18 cellular contexts compared by ENCODE assay signal in genomic region chr6:57207872-57208271, GRCh38.
"Had no signal": no experiment of that assay in that cellular context is flagged by ENCODE, and none has a peak within 500 bp of the region (broad histone marks: within the 10 kb centered on the region; RNA-seq: fewer than 3 reads in every experiment).

No MANE protein-coding gene starts in this region.

- H3K27ac Mint-ChIP-seq: naive thymus-derived CD4-positive, alpha-beta T cell; stimulated activated naive B cell treated with anti-CD40 and anti-IgM and Interleukin-4, amounts not matched to agents 10 μg/mL and 1 μg/mL and 100 μg/mL, for 72 hours had no signal

- H3K4me1 Mint-ChIP-seq: central memory CD8-positive, alpha-beta T cell had no signal

- ATAC-seq: esophagus mucosa; mucosa of descending colon; naive thymus-derived CD4-positive, alpha-beta T cell; stimulated activated naive B cell treated with anti-CD40 and anti-IgM and Interleukin-4, amounts not matched to agents 10 μg/mL and 1 μg/mL and 100 μg/mL, for 72 hours had no signal

- H3K4me1 ChIP-seq: adrenal gland, left ventricle myocardium inferior had no signal

- H3K27me3 ChIP-seq: adrenal gland, ovary, tibial nerve, uterus had no signal

- FAIRE-seq: kidney had no signal

- H3K9me3 Mint-ChIP-seq: central memory CD8-positive, alpha-beta T cell; naive thymus-derived CD4-positive, alpha-beta T cell; stimulated activated naive B cell treated with anti-CD40 and anti-IgM and Interleukin-4, amounts not matched to agents 10 μg/mL and 1 μg/mL and 100 μg/mL, for 72 hours had no signal

- H3K4me3 ChIP-seq: adrenal gland, coronary artery, left ventricle myocardium inferior, mucosa of descending colon, ovary, tibial nerve, uterus had no signal

- H3K4me3 Mint-ChIP-seq: central memory CD8-positive, alpha-beta T cell; naive thymus-derived CD4-positive, alpha-beta T cell; stimulated activated naive B cell treated with anti-CD40 and anti-IgM and Interleukin-4, amounts not matched to agents 10 μg/mL and 1 μg/mL and 100 μg/mL, for 72 hours had no signal

- H3K36me3 ChIP-seq: adrenal gland, left ventricle myocardium inferior, ovary, tibial nerve, uterus had no signal

- H3K27me3 Mint-ChIP-seq: central memory CD8-positive, alpha-beta T cell; naive thymus-derived CD4-positive, alpha-beta T cell; stimulated activated naive B cell treated with anti-CD40 and anti-IgM and Interleukin-4, amounts not matched to agents 10 μg/mL and 1 μg/mL and 100 μg/mL, for 72 hours had no signal

- H3K27ac ChIP-seq: adrenal gland, coronary artery, left ventricle myocardium inferior, ovary, tibial nerve had no signal

- DNase-seq: activated CD4-positive, alpha-beta T cell treated with anti-CD3 and anti-CD28 coated beads, Interleukin-2, amount 50 U/mL, for 1 hour; activated naive CD4-positive, alpha-beta T cell treated with Interleukin-2 at 50 U/mL for 16 hours; adrenal gland; hippocampal formation; kidney; left ventricle myocardium inferior; mucosa of descending colon; naive thymus-derived CD4-positive, alpha-beta T cell; ovary; stimulated activated CD4-positive, alpha-beta T cell treated with anti-CD3 and anti-CD28 coated beads, Interleukin-2, amount 100 ng/mL, for 48 hours; stimulated activated naive B cell treated with anti-CD40 and anti-IgM and Interleukin-4, amounts not matched to agents 10 μg/mL and 1 μg/mL and 100 μg/mL, for 72 hours; substantia nigra; T-helper 1 cell; uterus had no signal

- H3K9me3 ChIP-seq: adrenal gland, left ventricle myocardium inferior, mucosa of descending colon, ovary, tibial nerve, uterus had no signal

- H3K36me3 Mint-ChIP-seq: stimulated activated naive B cell treated with anti-CD40 and anti-IgM and Interleukin-4, amounts not matched to agents 10 μg/mL and 1 μg/mL and 100 μg/mL, for 72 hours had no signal
